ENCODE assay signal across 8 cellular contexts in genomic region chr11:22192289-22192641, GRCh38. TPM values are rescaled to one million over a fixed set of nuclear protein-coding genes. Genes with fewer than 3 reads are reported as not detected.
DNase-seq lines count a peak whose midpoint lies in the region; ATAC-seq, FAIRE-seq and TF ChIP-seq lines count a peak whose summit lies in the region.

No MANE protein-coding gene starts in this region.

- no peak overlapping the region for H3K4me3 Mint-ChIP-seq in activated CD8-positive, alpha-beta T cell treated with anti-CD3 and anti-CD28 coated beads for 36 hours

- no peaks in the 10 kb centered on the region; the same call in none of the 2 replicates for H3K79me2 ChIP-seq in GM12878 (ENCODE audit: control insufficient read depth, insufficient read depth, low read length)

- H3K27ac Mint-ChIP-seq in activated CD8-positive, alpha-beta T cell treated with anti-CD3 and anti-CD28 coated beads for 36 hours = no peak overlapping the region

- H3K27ac ChIP-seq in GM12878 (ENCODE audit: control insufficient read depth, insufficient read depth) = no peak overlapping the region
- peak overlapping the region in 1 of 2 donors; percentile 81 for H3K27ac ChIP-seq in lung (ENCODE audit: low read depth in 1 of 2, low read length in 1 of 2)
- peak overlapping the region in 2 of 4 donors; percentile 31 to 48 for H3K27ac ChIP-seq in upper lobe of left lung

- TF ChIP-seq POLR2A in GM12878 (IDR thresholded peaks at IDR 0.05; ENCODE audit: low read depth, low read length) (no peak), upper lobe of left lung (IDR thresholded peaks at IDR 0.05) (no peak)

- ATAC-seq in HG03045 (IDR thresholded peaks at IDR 0.05; ENCODE audit: unreplicated experiment) = peak; percentile 6
- ATAC-seq in GM12878 = peak; percentile 4
- ATAC-seq in lung (ENCODE audit: insufficient read depth, low FRiP score) = peak; percentile 31
- peak; percentile 36 to 59 for ATAC-seq in upper lobe of left lung (ENCODE audit: low FRiP score in 2 of 2)
- ATAC-seq in activated CD8-positive, alpha-beta T cell treated with anti-CD3 and anti-CD28 coated beads for 36 hours = no peak

- in situ Hi-C loops in GM12878 (cut with MboI) = no loop called here

- H3K36me3 Mint-ChIP-seq in activated CD8-positive, alpha-beta T cell treated with anti-CD3 and anti-CD28 coated beads for 36 hours (ENCODE audit: low read depth) = no peaks in the 10 kb centered on the region

- SMC1A ChIA-PET in GM12878 (lab: Charles Lee; ENCODE audit: uncharacterized antibody, unreplicated experiment) = interaction anchor here (0.6 to 2.3 kb wide), 3 partner anchors 10 to 51 kb away, joined by 3 to 17 read pairs (median 10); no protein-coding TSS in a partner anchor

- H3K36me3 ChIP-seq in GM12878 (ENCODE audit: control insufficient read depth in 2 of 2, insufficient read depth in 2 of 2, low read length in 1 of 2) = no peaks in the 10 kb centered on the region
- no peaks in the 10 kb centered on the region for H3K36me3 ChIP-seq in lung (ENCODE audit: control insufficient read depth in 2 of 2, insufficient read depth in 2 of 2, low read length in 2 of 2)
- no peaks in the 10 kb centered on the region for H3K36me3 ChIP-seq in upper lobe of left lung

- no peak overlapping the region; the same call in 1 of the 2 replicates for H3K9ac ChIP-seq in GM12878 (ENCODE audit: control insufficient read depth, insufficient read depth, low read length)

- intact Hi-C loops in GM12878 (cut with micrococcal nuclease; ENCODE audit: unreplicated experiment) = loop anchor here (10.0 kb wide), 1 partner anchor 593 kb away; no protein-coding TSS in a partner anchor
- intact Hi-C loops in activated CD8-positive, alpha-beta T cell treated with anti-CD3 and anti-CD28 coated beads for 36 hours (cut with micrococcal nuclease) = no loop called here

- H3K4me1 Mint-ChIP-seq in activated CD8-positive, alpha-beta T cell treated with anti-CD3 and anti-CD28 coated beads for 36 hours (ENCODE audit: low read depth) = peaks cover 10% of the 10 kb centered on the region

- H2AFZ ChIP-seq in GM12878 (ENCODE audit: control insufficient read depth, low read depth, low read length) = peak overlapping the region; percentile 58

- no TSS peak for BruUV-seq in GM12878 (replicated peaks; lab: Mats Ljungman, UMichigan)

- H3K4me1 ChIP-seq in GM12878 (ENCODE audit: control insufficient read depth, insufficient read depth, low read length) (no peaks in the 10 kb centered on the region), lung (ENCODE audit: control insufficient read depth in 2 of 2, insufficient read depth in 2 of 2, low read length in 2 of 2) (peaks cover 0 to 7% of the 10 kb centered on the region in 2 donors), upper lobe of left lung (peaks cover 9 to 21% (median 16%) of the 10 kb centered on the region in 4 donors)

- DNase-seq in D341Med (ENCODE audit: low spot score) (peak; percentile 34), GM12878 (ENCODE audit: low read depth, low spot score) (no peak), lung (ENCODE audit: low spot score) (no peak), upper lobe of left lung (peak in 1 of 2 donors; percentile 43), hepatic stellate cell (ENCODE audit: low spot score) (no peak)
- DNase-seq in activated CD4-positive, CD25-positive, alpha-beta regulatory T cell (lab: John Stamatoyannopoulos, UW) = no peak
- no peak for DNase-seq in activated CD8-positive, alpha-beta T cell treated with anti-CD3 and anti-CD28 coated beads for 36 hours

- no peak for TF ChIP-seq EP300 in GM12878 (IDR thresholded peaks at IDR 0.05; ENCODE audit: borderline replicate concordance in 1 of 2, control insufficient read depth in 1 of 2, low read depth in 2 of 2, low read length in 2 of 2)
- no peak for TF ChIP-seq EP300 in upper lobe of left lung (IDR thresholded peaks at IDR 0.05)

- no peak for TF ChIP-seq RAD21 in GM12878 (IDR thresholded peaks at IDR 0.05; ENCODE audit: insufficient read depth, low read depth, low read length)

- CTCF ChIA-PET in GM12878 (lab: Yijun Ruan, JAX) = interaction anchor here (0.9 to 1.6 kb wide), 4 partner anchors 11 to 83 kb away, joined by 3 to 5 read pairs (median 4); no protein-coding TSS in a partner anchor
- CTCF ChIA-PET in activated CD8-positive, alpha-beta T cell treated with anti-CD3 and anti-CD28 coated beads for 36 hours (lab: Charles Lee) = no interaction called here

- H3K9me3 ChIP-seq in GM12878 (replicated peaks; ENCODE audit: control insufficient read depth, insufficient read depth, low read length) = no peaks in the 10 kb centered on the region; the same call in 2 of the 3 replicates
- H3K9me3 ChIP-seq in lung (ENCODE audit: control insufficient read depth in 2 of 2, insufficient read depth in 1 of 2, low read length in 1 of 2) = no peaks in the 10 kb centered on the region
- no peaks in the 10 kb centered on the region for H3K9me3 ChIP-seq in upper lobe of left lung

- H3K4me3 ChIP-seq in GM12878 (peak overlapping the region; percentile 60; the same call in 1 of the 2 replicates), lung (peak overlapping the region; percentile 59), upper lobe of left lung (peak overlapping the region; percentile 45 to 74 (median 61))

- H3K27me3 ChIP-seq in GM12878 (replicated peaks in 1 of 2; ENCODE audit: control insufficient read depth in 2 of 2, insufficient read depth in 2 of 2, low read length in 1 of 2) (no peaks in the 10 kb centered on the region), lung (ENCODE audit: control insufficient read depth, insufficient read depth) (no peaks in the 10 kb centered on the region), upper lobe of left lung (no peaks in the 10 kb centered on the region)

- no peaks in the 10 kb centered on the region for H4K20me1 ChIP-seq in GM12878 (ENCODE audit: control insufficient read depth, insufficient read depth)

- H3K9me3 Mint-ChIP-seq in activated CD8-positive, alpha-beta T cell treated with anti-CD3 and anti-CD28 coated beads for 36 hours = no peaks in the 10 kb centered on the region

- peak overlapping the region; percentile 86 for H3K4me2 ChIP-seq in GM12878 (ENCODE audit: control insufficient read depth, insufficient read depth)

- TF ChIP-seq CTCF in GM12878 (IDR thresholded peaks at IDR 0.05 in 2 of 3, conservative IDR thresholded peaks at IDR 0.05 in 1 of 3; ENCODE audit: control insufficient read depth in 2 of 3, extremely low read depth in 1 of 3, insufficient read depth in 1 of 3, low read depth in 3 of 3, low read length in 3 of 3) (peak in 1 of 3 experiments; percentile 23; a peak in 2 of 6 replicates), lung (IDR thresholded peaks at IDR 0.05; ENCODE audit: control extremely low read depth, extremely low read depth) (no peak), upper lobe of left lung (IDR thresholded peaks at IDR 0.05) (no peak)
- TF ChIP-seq CTCF in activated CD8-positive, alpha-beta T cell treated with anti-CD3 and anti-CD28 coated beads for 36 hours (IDR thresholded peaks at IDR 0.05) = no peak

- 67% methylated on average over 3 of the region's 7 CpGs for WGBS in GM12878 (ENCODE audit: insufficient coverage, insufficient replicate concordance, low lambda C conversion rate, missing lambda C conversion rate)
- 3% methylated on average over 7 of the region's 7 CpGs for WGBS in lung, 2 donors
- WGBS in upper lobe of left lung, 2 donors = 4 to 9% methylated on average over 5 to 7 of the region's 7 CpGs

- no peak for FAIRE-seq in GM12878 (lab: Jason Lieb, UNC)

- H3K27me3 Mint-ChIP-seq in activated CD8-positive, alpha-beta T cell treated with anti-CD3 and anti-CD28 coated beads for 36 hours = peaks cover 37% of the 10 kb centered on the region

- POLR2A ChIA-PET in GM12878 (lab: Charles Lee) = interaction anchor here (1.6 kb wide), 1 partner anchor 21 kb away, joined by 6 read pairs; no protein-coding TSS in a partner anchor
- POLR2A ChIA-PET in activated CD8-positive, alpha-beta T cell treated with anti-CD3 and anti-CD28 coated beads for 36 hours (lab: Charles Lee) = no interaction called here

- RAD21 ChIA-PET in GM12878 (lab: Charles Lee; ENCODE audit: unreplicated experiment) = interaction anchor here (1.0 to 3.8 kb wide), 2 partner anchors 10 to 21 kb away, joined by 3 to 14 read pairs; no protein-coding TSS in a partner anchor

TF ChIP-seq in GM12878, 131 proteins besides CTCF, POLR2A, EP300 and RAD21 (continues in another document):
- TF ChIP-seq TCF7 (IDR thresholded peaks at IDR 0.05; ENCODE audit: borderline replicate concordance) = no peak

RNA-seq across cellular contexts. Expression of gene ANO5, which starts 0.6 kb away (rescaled TPM):
- 19.9 TPM in 2 replicates for total RNA-seq in GM12878 (2013; cell fraction: nucleolus; rRNA removed)
- total RNA-seq in GM12878 (2014; rRNA removed) (9.5 and 11.2 TPM in 2 replicates), GM12878 (2014; rRNA removed; fragmentation: Illumina TruSeq; extraction: Trizol) (8.3 and 8.4 TPM in 2 replicates), GM12878 (2021) (6.1 and 6.3 TPM in 2 replicates), lung (1 to 10 TPM; 2.8 to 3.6 TPM), upper lobe of left lung (1 to 10 TPM; 2.8 to 5.3 (median 3.3) TPM)
- polyA plus RNA-seq in GM12878 (2011; ENCODE audit: low read depth) = 0.52 TPM
- polyA plus RNA-seq in GM12878 (2011; rRNA removed) (10.2 TPM in 2 replicates), GM12878 (2014; fragmentation: Illumina TruSeq; extraction: Trizol) (4.5 and 8.2 TPM in 2 replicates), GM12878 (2014; fragmentation: Nextera tagmentation; extraction: Ambion mirVana) (1 to 10 TPM; 1.6 to 3.1 TPM), GM12878 (2014; rRNA removed) (2.9 and 3.7 TPM in 2 replicates), GM12878 (2016; fragmentation: Nextera tagmentation; extraction: Ambion mirVana) (1 to 10 TPM; 3.1 TPM), lung (1 to 10 TPM in 1 of 2 donors, under 1 TPM in 1; 0.22 to 1.0 TPM)
- polyA plus RNA-seq in GM12878 (2011; cell fraction: cytosol; rRNA removed) = 5.6 and 6.2 TPM in 2 replicates
- polyA plus RNA-seq in GM12878 (2011; cell fraction: nucleus; rRNA removed) = 10.4 and 16.0 TPM in 2 replicates
- polyA plus RNA-seq in GM12878 (2012) = 1.0 and 1.3 TPM in 2 replicates
- polyA minus RNA-seq in GM12878 (2011; rRNA and poly(A)+ RNA removed) = 19.4 and 31.2 TPM in 2 replicates
- polyA minus RNA-seq in GM12878 (2011; cell fraction: cytosol; rRNA and poly(A)+ RNA removed) = 3.9 and 6.1 TPM in 2 replicates
- polyA minus RNA-seq in GM12878 (2011; cell fraction: nucleus; rRNA and poly(A)+ RNA removed) = 13.8 and 15.1 TPM in 2 replicates
- total RNA-seq in activated CD8-positive, alpha-beta T cell treated with anti-CD3 and anti-CD28 coated beads for 36 hours = not detected
